ENCODE assay signal across 8 cellular contexts in genomic region chr17:44326867-44327444, GRCh38. TPM values are rescaled to one million over a fixed set of nuclear protein-coding genes. Genes with fewer than 3 reads are reported as not detected.
A peak's percentile ranks its signal among the peaks of the same experiment; 100 is the strongest.
DNase-seq lines count a peak whose midpoint lies in the region; ATAC-seq lines count a peak whose summit lies in the region.

No MANE protein-coding gene starts in this region.

- in situ Hi-C loops in G401 (cut with HindIII; ENCODE audit: low sequenced_read_pairs) = loop anchor here (10.0 kb wide), 2 partner anchors 72 to 122 kb away; no protein-coding TSS in a partner anchor

- ATAC-seq in HG02610 (IDR thresholded peaks at IDR 0.05; ENCODE audit: unreplicated experiment) = peak; percentile 36

- DNase-seq in G401 (ENCODE audit: low spot score) = peak; percentile 99
- peak; percentile 95 for DNase-seq in NCI-H146 (lab: John Stamatoyannopoulos, UW)
- DNase-seq in SW 1271 (lab: John Stamatoyannopoulos, UW) = peak; percentile 93 to 96
- peak; percentile 78 for DNase-seq in activated naive CD8-positive, alpha-beta T cell treated with anti-CD3 and anti-CD28 coated beads, Interleukin-2, amount 50 U/mL, for 16 hours (ENCODE audit: low read depth, low spot score)
- DNase-seq in cardiac septum (ENCODE audit: low spot score) = peak; percentile 98
- peak; percentile 91 for DNase-seq in pulmonary artery endothelial cell (ENCODE audit: low read depth, low spot score)
- peak; percentile 96 for DNase-seq in ureter (ENCODE audit: low spot score)

- intact Hi-C loops in cardiac septum (cut with DNase I) = loop anchor here (1.0 kb wide), 1 partner anchor 109 kb away; no protein-coding TSS in a partner anchor

RNA-seq across cellular contexts. Expression of gene SLC25A39, which starts 2.3 kb away (rescaled TPM):
- total RNA-seq in G401 (2014; rRNA removed; shearing (Covaris generic)) = 335 and 340 TPM in 2 replicates
- 53.4 TPM for total RNA-seq in cardiac septum
- total RNA-seq in pulmonary artery endothelial cell = 77.7 and 78.9 TPM in 2 replicates
- 135 TPM for total RNA-seq in ureter

RNA-seq across cellular contexts. Expression of gene GRN, which starts 18.1 kb away (rescaled TPM):
- 243 and 344 TPM in 2 replicates for total RNA-seq in G401 (2014; rRNA removed; shearing (Covaris generic))
- total RNA-seq in cardiac septum (130 TPM), pulmonary artery endothelial cell (288 and 362 TPM in 2 replicates), ureter (341 TPM)

RNA-seq across cellular contexts. Expression of gene RUNDC3A, which starts 18.6 kb away (rescaled TPM):
- total RNA-seq in G401 (2014; rRNA removed; shearing (Covaris generic)) = 3.4 and 3.8 TPM in 2 replicates
- 0.97 TPM for total RNA-seq in cardiac septum
- 0.07 and 0.21 TPM in 2 replicates for total RNA-seq in pulmonary artery endothelial cell
- total RNA-seq in ureter = 1.3 TPM

RNA-seq across cellular contexts. Expression of gene FAM171A2, which starts 36.7 kb away (rescaled TPM):
- 22.2 and 23.6 TPM in 2 replicates for total RNA-seq in G401 (2014; rRNA removed; shearing (Covaris generic))
- total RNA-seq in cardiac septum = 0.62 TPM
- 3.7 and 6.1 TPM in 2 replicates for total RNA-seq in pulmonary artery endothelial cell
- 0.78 TPM for total RNA-seq in ureter

RNA-seq across cellular contexts. Expression of gene SLC4A1, which starts 59.0 kb away (rescaled TPM):
- not detected in 2 replicates for total RNA-seq in G401 (2014; rRNA removed; shearing (Covaris generic))
- total RNA-seq in cardiac septum = 4.0 TPM
- not detected in 2 replicates for total RNA-seq in pulmonary artery endothelial cell
- total RNA-seq in ureter = 0.08 TPM

Comparison
In these comparisons a context has a peak if more than half of its experiments do, and no peak if none do; other contexts are left out.
1. Peak in every context shown above with its lines: DNase-seq and ATAC-seq.